1 cellular context compared by ENCODE assay signal in genomic region chr9:134326754-134327526, GRCh38.
A peak's percentile ranks its signal among the peaks of the same experiment; 100 is the strongest.
TF ChIP-seq lines count a peak whose summit lies in the region.

No MANE protein-coding gene starts in this region.

TF ChIP-seq in K562, 482 proteins besides CTCF, POLR2A, EP300 and RAD21 (continued from another document):
- TF ChIP-seq ARID4B (CRISPR knock-in tag; IDR thresholded peaks at IDR 0.05): 0 out of 2 replicates have a peak, but pooled peaks have one; percentile 14
- TF ChIP-seq ZNF23 (CRISPR knock-in tag; IDR thresholded peaks at IDR 0.05): no peak
